In genomic region chr9:36676823-36677521, GRCh38 we compare ENCODE assay signal across 24 cellular contexts.
DNase-seq lines count a peak whose midpoint lies in the region; ATAC-seq and TF ChIP-seq lines count a peak whose summit lies in the region.
"Had no signal": no experiment of that assay in that cellular context is flagged by ENCODE, and none has a peak within 500 bp of the region (broad histone marks: within the 10 kb centered on the region; RNA-seq: fewer than 3 reads in every experiment).

No MANE protein-coding gene starts in this region.

- peak overlapping the region; percentile 0; the same call in 1 of the 2 replicates for H3K27ac ChIP-seq in VCaP
- no peak overlapping the region for H3K27ac ChIP-seq in aorta (ENCODE audit: low read depth in 1 of 2, low read length in 2 of 2)
- H3K27ac ChIP-seq: BLaER1 treated with 17β-estradiol and CSF1 and Interleukin-3, amounts not matched to agents 10 nM and 100 nM; lower lobe of right lung had no signal

- H3K27me3 Mint-ChIP-seq in activated naive CD4-positive, alpha-beta T cell treated with anti-CD3 and anti-CD28 coated beads, Interleukin-2, amount 10 ng/mL, durations not matched to agents 7 days and 5 days = no peaks in the 10 kb centered on the region
- no peaks in the 10 kb centered on the region for H3K27me3 Mint-ChIP-seq in stimulated activated naive CD8-positive, alpha-beta T cell treated with anti-CD3 and anti-CD28 coated beads, Interleukin-15, Interleukin-2, amounts not matched to agents 100 ng/mL and 50 ng/mL, for 24 hours
- H3K27me3 Mint-ChIP-seq: activated naive CD8-positive, alpha-beta T cell treated with anti-CD3 and anti-CD28 coated beads, Interleukin-2, amount 10 ng/mL, durations not matched to agents 7 days and 5 days; central memory CD8-positive, alpha-beta T cell; type B pancreatic cell had no signal

- H3K9me3 Mint-ChIP-seq in activated naive CD4-positive, alpha-beta T cell treated with anti-CD3 and anti-CD28 coated beads, Interleukin-2, amount 10 ng/mL, durations not matched to agents 7 days and 5 days = no peaks in the 10 kb centered on the region
- no peaks in the 10 kb centered on the region for H3K9me3 Mint-ChIP-seq in stimulated activated naive CD8-positive, alpha-beta T cell treated with anti-CD3 and anti-CD28 coated beads, Interleukin-15, Interleukin-2, amounts not matched to agents 100 ng/mL and 50 ng/mL, for 24 hours
- H3K9me3 Mint-ChIP-seq: central memory CD8-positive, alpha-beta T cell; type B pancreatic cell had no signal

- no peak for TF ChIP-seq CTCF in VCaP (conservative IDR thresholded peaks at IDR 0.05)

- no peaks in the 10 kb centered on the region for H3K4me1 Mint-ChIP-seq in activated naive CD4-positive, alpha-beta T cell treated with anti-CD3 and anti-CD28 coated beads, Interleukin-2, amount 10 ng/mL, durations not matched to agents 7 days and 5 days
- peaks cover 25% of the 10 kb centered on the region for H3K4me1 Mint-ChIP-seq in stimulated activated naive CD8-positive, alpha-beta T cell treated with anti-CD3 and anti-CD28 coated beads, Interleukin-15, Interleukin-2, amounts not matched to agents 100 ng/mL and 50 ng/mL, for 24 hours (ENCODE audit: low read depth)
- H3K4me1 Mint-ChIP-seq: central memory CD8-positive, alpha-beta T cell; nephron had no signal

- peaks cover 57% of the 10 kb centered on the region for H3K36me3 Mint-ChIP-seq in activated naive CD4-positive, alpha-beta T cell treated with anti-CD3 and anti-CD28 coated beads, Interleukin-2, amount 10 ng/mL, durations not matched to agents 7 days and 5 days
- peaks cover 65% of the 10 kb centered on the region for H3K36me3 Mint-ChIP-seq in stimulated activated naive CD8-positive, alpha-beta T cell treated with anti-CD3 and anti-CD28 coated beads, Interleukin-15, Interleukin-2, amounts not matched to agents 100 ng/mL and 50 ng/mL, for 24 hours (ENCODE audit: low read depth)

- H3K36me3 ChIP-seq in aorta (ENCODE audit: control insufficient read depth in 1 of 2, insufficient read depth in 2 of 2, low read length in 1 of 2) = no peaks in the 10 kb centered on the region
- H3K36me3 ChIP-seq: lower lobe of right lung had no signal

- 84 to 85% methylated on average over 7 of the region's 7 CpGs for WGBS in aorta, 2 donors

- no peak for DNase-seq in activated naive CD4-positive, alpha-beta T cell treated with anti-CD3 and anti-CD28 coated beads, Interleukin-2, amount 10 ng/mL, durations not matched to agents 7 days and 5 days
- DNase-seq in activated naive CD4-positive, alpha-beta T cell treated with anti-CD3 and anti-CD28 coated beads, Interleukin-2, amount 50 U/mL, for 16 hours = no peak
- DNase-seq in fibroblast of gingiva (ENCODE audit: low read depth) (peak; percentile 20), GDM1 (lab: John Stamatoyannopoulos, UW) (no peak), aorta (no peak)
- DNase-seq: activated CD4-positive, alpha-beta T cell treated with anti-CD3 and anti-CD28 coated beads for 48 hours; activated effector memory CD4-positive, alpha-beta T cell treated with Interleukin-2 at 50 U/mL for 16 hours; activated naive CD8-positive, alpha-beta T cell treated with anti-CD3 and anti-CD28 coated beads, Interleukin-2, amount 10 ng/mL, durations not matched to agents 7 days and 5 days; DMS79 treated with DMSO at 0.1 percent for 48 hours; GF-D8; HCEC 1CT; Karpas-422; kidney glomerular epithelial cell; lower lobe of right lung; NCI-H2029 treated with DMSO at 0.1 percent for 48 hours; NCI-H2227 treated with DMSO at 0.1 percent for 48 hours; Right ventricle myocardium superior; stimulated activated CD4-positive, alpha-beta T cell treated with anti-CD3 and anti-CD28 coated beads, Interleukin-4, amount 100 ng/mL, for 24 hours had no signal

- no peak for ATAC-seq in aorta (ENCODE audit: low FRiP score)
- ATAC-seq: lower lobe of right lung had no signal

- no peaks in the 10 kb centered on the region for H3K27me3 ChIP-seq in aorta (ENCODE audit: control insufficient read depth in 1 of 2, insufficient read depth in 2 of 2, low read length in 1 of 2)
- H3K27me3 ChIP-seq: BLaER1 treated with 17β-estradiol and CSF1 and Interleukin-3, amounts not matched to agents 10 nM and 100 nM had no signal

- H3K4me3 Mint-ChIP-seq in activated naive CD4-positive, alpha-beta T cell treated with anti-CD3 and anti-CD28 coated beads, Interleukin-2, amount 10 ng/mL, durations not matched to agents 7 days and 5 days = no peak overlapping the region
- no peak overlapping the region for H3K4me3 Mint-ChIP-seq in stimulated activated naive CD8-positive, alpha-beta T cell treated with anti-CD3 and anti-CD28 coated beads, Interleukin-15, Interleukin-2, amounts not matched to agents 100 ng/mL and 50 ng/mL, for 24 hours
- H3K4me3 Mint-ChIP-seq: activated naive CD8-positive, alpha-beta T cell treated with anti-CD3 and anti-CD28 coated beads, Interleukin-2, amount 10 ng/mL, durations not matched to agents 7 days and 5 days; central memory CD8-positive, alpha-beta T cell; nephron; type B pancreatic cell had no signal

- no peaks in the 10 kb centered on the region for H3K9me3 ChIP-seq in aorta (ENCODE audit: control insufficient read depth, low read length)

- H3K4me3 ChIP-seq in aorta (ENCODE audit: low read length in 2 of 2) = no peak overlapping the region
- H3K4me3 ChIP-seq: BLaER1 treated with 17β-estradiol and CSF1 and Interleukin-3, amounts not matched to agents 10 nM and 100 nM; lower lobe of right lung had no signal

- intact Hi-C loops in aorta (cut with DNase I) = no loop called here

- H3K4me1 ChIP-seq in aorta (ENCODE audit: control insufficient read depth in 1 of 2, insufficient read depth in 2 of 2, low read length in 2 of 2) = no peaks in the 10 kb centered on the region
- H3K4me1 ChIP-seq: lower lobe of right lung had no signal

- H3K27ac Mint-ChIP-seq in activated naive CD4-positive, alpha-beta T cell treated with anti-CD3 and anti-CD28 coated beads, Interleukin-2, amount 10 ng/mL, durations not matched to agents 7 days and 5 days = peak overlapping the region; percentile 67
- peak overlapping the region; percentile 70 for H3K27ac Mint-ChIP-seq in stimulated activated naive CD8-positive, alpha-beta T cell treated with anti-CD3 and anti-CD28 coated beads, Interleukin-15, Interleukin-2, amounts not matched to agents 100 ng/mL and 50 ng/mL, for 24 hours
- H3K27ac Mint-ChIP-seq: activated naive CD8-positive, alpha-beta T cell treated with anti-CD3 and anti-CD28 coated beads, Interleukin-2, amount 10 ng/mL, durations not matched to agents 7 days and 5 days; nephron; type B pancreatic cell had no signal

- CTCF ChIA-PET in activated naive CD4-positive, alpha-beta T cell treated with anti-CD3 and anti-CD28 coated beads, Interleukin-2, amount 10 ng/mL, durations not matched to agents 7 days and 5 days (lab: Charles Lee) = no interaction called here
